In the genomic region with DNA sequence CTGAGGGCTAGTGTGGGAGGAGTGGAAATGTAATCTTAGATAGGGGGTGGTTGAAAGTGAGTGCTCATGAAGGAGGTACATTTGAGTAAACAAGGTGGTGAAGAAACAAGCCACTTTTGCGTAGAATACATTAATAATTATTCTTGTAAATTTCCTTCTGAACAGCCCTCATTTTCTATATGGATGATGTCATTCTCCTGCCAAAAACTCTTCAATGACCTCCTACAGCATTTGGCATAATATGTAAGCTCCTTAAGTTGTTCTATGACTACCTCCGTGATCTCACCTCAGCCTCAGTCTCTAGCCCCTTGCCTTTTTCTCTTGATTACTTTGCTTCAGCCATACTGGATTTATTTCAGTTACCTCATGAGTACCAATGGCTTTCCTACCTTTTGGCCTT, we compare ENCODE assay signal across 8 cellular contexts. TPM values are rescaled to one million over a fixed set of nuclear protein-coding genes. Genes with fewer than 3 reads are reported as not detected.
"Had no signal": no experiment of that assay in that cellular context is flagged by ENCODE, and none has a peak within 500 bp of the region (broad histone marks: within the 10 kb centered on the region; RNA-seq: fewer than 3 reads in every experiment).

No MANE protein-coding gene starts in this region.

- H3K4me3 ChIP-seq: K562 had no signal

- H3K4me3 Mint-ChIP-seq: IgD-negative memory B cell had no signal

- H3K27me3 Mint-ChIP-seq: IgD-negative memory B cell had no signal

- DNase-seq: IMR-90, KBM-7, KG1 had no signal

- H3K9me3 Mint-ChIP-seq: IgD-negative memory B cell had no signal

- H3K27ac ChIP-seq: HL-60 had no signal

- FAIRE-seq: HTR-8/SVneo, K562 had no signal

- H3K27ac Mint-ChIP-seq: IgD-negative memory B cell had no signal

- ATAC-seq: K562 had no signal

RNA-seq across cellular contexts. Expression of a gene that starts 14.0 kb away (rescaled TPM):
- total RNA-seq: HT-29, IMR-90, K562 had no signal
- polyA plus RNA-seq: IgD-negative memory B cell, IMR-90, K562 had no signal
